8 cellular contexts compared by ENCODE assay signal in the genomic region with DNA sequence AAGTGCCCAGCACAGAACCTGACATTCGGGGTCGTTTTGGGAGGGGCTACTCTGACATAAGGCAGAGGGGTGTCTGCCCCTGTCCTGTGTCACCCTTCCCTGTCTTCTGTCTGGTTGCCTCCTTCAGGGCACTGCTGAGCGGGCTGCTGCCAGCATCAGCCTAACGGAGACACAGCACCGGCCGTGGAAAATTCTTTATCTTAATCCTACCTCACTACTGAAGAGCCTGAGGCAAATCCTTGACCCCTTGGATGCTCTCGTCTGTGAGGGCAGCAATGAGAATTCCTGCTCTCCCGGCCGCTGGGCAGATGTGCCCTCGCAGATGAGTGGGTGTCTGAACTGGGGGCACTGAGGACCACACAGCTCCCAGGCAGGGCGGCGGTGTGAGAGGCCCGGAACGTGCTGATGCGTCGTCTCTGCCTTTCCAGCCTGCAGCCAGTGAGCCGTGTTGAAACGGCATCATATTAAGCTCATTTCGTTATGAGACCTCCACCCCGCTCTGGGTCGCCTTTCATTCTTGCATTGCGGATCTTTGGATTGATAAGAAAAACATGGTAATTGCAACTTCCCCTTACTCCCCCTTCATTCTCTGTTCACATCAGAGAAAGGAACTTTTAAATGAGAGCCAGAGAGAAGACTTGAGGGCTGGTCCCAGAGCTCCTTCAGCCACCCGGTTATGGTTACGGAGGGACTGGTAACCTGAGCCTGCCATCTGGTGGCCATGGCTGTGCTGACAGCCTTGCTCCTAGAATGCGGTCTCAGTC.
DNase-seq lines count a peak whose midpoint lies in the region; ATAC-seq, FAIRE-seq and TF ChIP-seq lines count a peak whose summit lies in the region.

No MANE protein-coding gene starts in this region.

- no peaks in the 10 kb centered on the region for H3K4me1 ChIP-seq in endothelial cell of umbilical vein (ENCODE audit: control insufficient read depth, extremely low read depth, insufficient read depth, low read length)

- no peaks in the 10 kb centered on the region for H3K9me3 ChIP-seq in CD4-positive, alpha-beta T cell (ENCODE audit: control insufficient read depth, low read length)
- no peaks in the 10 kb centered on the region for H3K9me3 ChIP-seq in endothelial cell of umbilical vein (replicated peaks; ENCODE audit: control insufficient read depth, insufficient read depth, low read length)

- peak overlapping the region; percentile 54 for H3K4me3 Mint-ChIP-seq in CD4-positive, alpha-beta T cell

- no peak overlapping the region for H3K27ac ChIP-seq in CD4-positive, alpha-beta T cell (ENCODE audit: low read depth, low read length)
- H3K27ac ChIP-seq in endothelial cell of umbilical vein (ENCODE audit: insufficient read depth, low read depth, low read length), result no peak overlapping the region

- H3K27ac Mint-ChIP-seq in CD4-positive, alpha-beta T cell, result no peak overlapping the region

- BruUV-seq in endothelial cell of umbilical vein (replicated peaks; lab: Mats Ljungman, UMichigan), result no TSS peak

- H3K9ac ChIP-seq in endothelial cell of umbilical vein (replicated peaks; ENCODE audit: extremely low read depth, insufficient read depth, low read length), result no peak overlapping the region

- no peaks in the 10 kb centered on the region for H4K20me1 ChIP-seq in endothelial cell of umbilical vein (replicated peaks; ENCODE audit: control insufficient read depth, extremely low read depth, insufficient read depth, low read length)

- POLR2A ChIA-PET in CD4-positive, alpha-beta T cell (lab: Charles Lee), result interaction anchor here (1.0 kb wide), 1 partner anchor 288 kb away, joined by 4 read pairs; a partner anchor contains a TSS
- POLR2A ChIA-PET in endothelial cell of umbilical vein (lab: Charles Lee), result interaction anchor here (0.8 to 1.0 kb wide), 2 partner anchors 290 to 294 kb away, joined by 3 read pairs; no protein-coding TSS in a partner anchor

- peaks cover 10% of the 10 kb centered on the region for H3K4me1 Mint-ChIP-seq in CD4-positive, alpha-beta T cell (ENCODE audit: low read depth)

- H3K4me3 ChIP-seq in endothelial cell of umbilical vein (replicated peaks in 1 of 3; ENCODE audit: insufficient read depth in 1 of 3, low read depth in 1 of 3, low read length in 3 of 3), result no peak overlapping the region

- no peaks in the 10 kb centered on the region for H3K36me3 Mint-ChIP-seq in CD4-positive, alpha-beta T cell (ENCODE audit: low read depth)

- no peaks in the 10 kb centered on the region for H3K79me2 ChIP-seq in endothelial cell of umbilical vein (ENCODE audit: control insufficient read depth, insufficient read depth, low read length)

- peak; percentile 37 to 68 (median 47) for DNase-seq in CD4-positive, alpha-beta T cell
- DNase-seq in NCI-H69 (lab: John Stamatoyannopoulos, UW) (peak; percentile 87), endothelial cell of umbilical vein (ENCODE audit: low read depth, low spot score) (peak; percentile 74), mucosa of gallbladder (ENCODE audit: low spot score) (peak; percentile 81)
- peak; percentile 83 for DNase-seq in activated CD8-positive, alpha-beta memory T cell treated with anti-CD3 and anti-CD28 coated beads for 24 hours
- peak; percentile 15 to 41 for DNase-seq in stimulated activated CD8-positive, alpha-beta memory T cell treated with anti-CD3 and anti-CD28 coated beads, Interleukin-7, amount 100 ng/mL, for 1 hour (ENCODE audit: low read depth in 2 of 2)

- no peak for TF ChIP-seq POLR2A in endothelial cell of umbilical vein (IDR thresholded peaks at IDR 0.05; ENCODE audit: low read depth, low read length)

- no peaks in the 10 kb centered on the region for H3K9me1 ChIP-seq in endothelial cell of umbilical vein (replicated peaks; ENCODE audit: control insufficient read depth, extremely low read depth, insufficient read depth, low read length)

- H3K36me3 ChIP-seq in endothelial cell of umbilical vein (ENCODE audit: control insufficient read depth in 2 of 2, extremely low read depth in 1 of 2, insufficient read depth in 2 of 2, low read length in 2 of 2), result no peaks in the 10 kb centered on the region

- intact Hi-C loops in CD4-positive, alpha-beta T cell (cut with DNase I, micrococcal nuclease), result loop anchor here (1.0 to 5.0 kb wide), 4 partner anchors 289 to 534 kb away; a partner anchor contains a TSS
- intact Hi-C loops in endothelial cell of umbilical vein (cut with micrococcal nuclease), result loop anchor here (1.0 kb wide), 4 partner anchors 199 to 338 kb away; no protein-coding TSS in a partner anchor

- peak; percentile 83 for ATAC-seq in CD4-positive, alpha-beta T cell (ENCODE audit: poor library complexity)
- ATAC-seq in GM19372 (IDR thresholded peaks at IDR 0.05; ENCODE audit: low read depth, unreplicated experiment) (peak; percentile 97), HG03460 (IDR thresholded peaks at IDR 0.05; ENCODE audit: unreplicated experiment) (peak; percentile 89)

- peaks cover 52% of the 10 kb centered on the region for H3K27me3 ChIP-seq in CD4-positive, alpha-beta T cell (ENCODE audit: control insufficient read depth, insufficient read depth, low read length)
- H3K27me3 ChIP-seq in endothelial cell of umbilical vein (ENCODE audit: control insufficient read depth in 2 of 2, insufficient read depth in 2 of 2, low read length in 2 of 2), result peaks cover 34 to 37% of the 10 kb centered on the region in 2 experiments

- dilution Hi-C loops in endothelial cell of umbilical vein (cut with MboI; ENCODE audit: extremely low pct_ligation_motif_present, low sequenced_read_pairs), result no loop called here

- FAIRE-seq in endothelial cell of umbilical vein (lab: Jason Lieb, UNC), result peak; percentile 79

- peak; percentile 70 for TF ChIP-seq CTCF in CD4-positive, alpha-beta T cell (IDR thresholded peaks at IDR 0.05)
- peak; percentile 83 to 95 for TF ChIP-seq CTCF in endothelial cell of umbilical vein (IDR thresholded peaks at IDR 0.05; ENCODE audit: extremely low read depth in 1 of 2, insufficient read depth in 1 of 2, low read depth in 1 of 2, low read length in 2 of 2)

- H3K9me3 Mint-ChIP-seq in CD4-positive, alpha-beta T cell, result no peaks in the 10 kb centered on the region

- CTCF ChIA-PET in CD4-positive, alpha-beta T cell (lab: Charles Lee), result interaction anchor here (0.6 to 1.9 kb wide), 14 partner anchors 8 to 535 kb away, joined by 3 to 9 read pairs (median 3); a partner anchor contains a TSS
- CTCF ChIA-PET in endothelial cell of umbilical vein (lab: Charles Lee), result interaction anchor here (0.6 to 12.3 kb wide), 99 partner anchors 9 to 550 kb away, joined by 3 to 691 read pairs (median 4); a partner anchor contains a TSS

- H3K27me3 Mint-ChIP-seq in CD4-positive, alpha-beta T cell, result peaks cover 74% of the 10 kb centered on the region

- H3K4me2 ChIP-seq in endothelial cell of umbilical vein (ENCODE audit: insufficient read depth, low read length), result no peak overlapping the region

- peak overlapping the region; percentile 14 for H2AFZ ChIP-seq in endothelial cell of umbilical vein (ENCODE audit: low read depth, low read length)

TF ChIP-seq in endothelial cell of umbilical vein, 7 proteins besides CTCF, POLR2A, EP300 and RAD21:
- TF ChIP-seq EZH2 (IDR thresholded peaks at IDR 0.05; ENCODE audit: borderline replicate concordance, low read depth, low read length, severe bottlenecking), result no peak
- TF ChIP-seq POLR2AphosphoS5 (IDR thresholded peaks at IDR 0.05; ENCODE audit: insufficient read depth, low read depth, low read length), result no peak
- TF ChIP-seq MYC (IDR thresholded peaks at IDR 0.05; ENCODE audit: low read depth, low read length), result no peak
- TF ChIP-seq JUN (IDR thresholded peaks at IDR 0.05; ENCODE audit: borderline replicate concordance, insufficient read depth, insufficient read length, low read depth), result no peak
- no peak for TF ChIP-seq GATA2 (IDR thresholded peaks at IDR 0.05; ENCODE audit: insufficient read depth, insufficient read length, low read depth, low read length)
- TF ChIP-seq, protein P1, sequence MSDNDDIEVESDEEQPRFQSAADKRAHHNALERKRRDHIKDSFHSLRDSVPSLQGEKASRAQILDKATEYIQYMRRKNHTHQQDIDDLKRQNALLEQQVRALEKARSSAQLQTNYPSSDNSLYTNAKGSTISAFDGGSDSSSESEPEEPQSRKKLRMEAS (IDR thresholded peaks at IDR 0.05; ENCODE audit: insufficient read depth, insufficient read length), result no peak
- TF ChIP-seq FOS (IDR thresholded peaks at IDR 0.05; ENCODE audit: borderline replicate concordance, insufficient read depth, low read length), result no peak

Comparison
In these comparisons a context has a peak if more than half of its experiments do, and no peak if none do; other contexts are left out.
1. DNase-seq: peak in every context shown above with its lines; median percentile 87 in NCI-H69; 83 in activated CD8-positive, alpha-beta memory T cell treated with anti-CD3 and anti-CD28 coated beads for 24 hours; 81 in mucosa of gallbladder; 74 in endothelial cell of umbilical vein; 47 in CD4-positive, alpha-beta T cell; 28 in stimulated activated CD8-positive, alpha-beta memory T cell treated with anti-CD3 and anti-CD28 coated beads, Interleukin-7, amount 100 ng/mL, for 1 hour.